ENCODE assay signal across 8 cellular contexts in the genomic region with DNA sequence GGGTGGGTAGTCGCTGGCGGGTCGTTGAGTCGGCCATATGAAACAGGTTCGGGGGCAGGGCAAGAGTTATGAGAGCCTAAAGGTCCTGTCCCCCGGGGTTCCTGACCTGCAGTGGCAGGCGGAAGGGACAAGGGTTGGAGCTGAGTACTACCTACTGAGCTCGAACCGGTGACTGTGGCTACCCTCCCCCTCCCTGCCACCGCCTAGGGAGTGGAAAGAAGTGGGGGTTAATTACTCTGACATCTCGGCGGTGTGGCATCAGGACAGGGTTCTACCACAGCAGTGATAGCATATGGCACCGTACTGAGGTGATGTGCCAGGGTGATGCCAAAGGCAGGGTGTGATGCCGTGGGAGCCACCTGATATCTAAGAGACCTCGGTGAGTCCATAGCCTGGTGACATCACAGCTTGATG. TPM values are rescaled to one million over a fixed set of nuclear protein-coding genes. Genes with fewer than 3 reads are reported as not detected.
A peak's percentile ranks its signal among the peaks of the same experiment; 100 is the strongest.
DNase-seq lines count a peak whose midpoint lies in the region; ATAC-seq and TF ChIP-seq lines count a peak whose summit lies in the region.

No MANE protein-coding gene starts in this region.

- no peaks in the 10 kb centered on the region for H3K27me3 ChIP-seq in ectodermal cell (ENCODE audit: control insufficient read depth, insufficient read depth, low read length, poor library complexity, severe bottlenecking)

- H3K36me3 ChIP-seq in HEK293 (ENCODE audit: control insufficient read depth in 2 of 2, insufficient read depth in 1 of 2, low read length in 2 of 2) (peaks cover 3 to 15% of the 10 kb centered on the region in 2 experiments; a peak in 2 of 3 replicates), ectodermal cell (ENCODE audit: control insufficient read depth, insufficient read depth, low read length) (peaks cover 7% of the 10 kb centered on the region)

- peak; percentile 3 to 8 for ATAC-seq in naive B cell (ENCODE audit: low read depth in 2 of 2)

- H3K4me3 ChIP-seq in HEK293 (ENCODE audit: low read depth, low read length) (peak overlapping the region; percentile 70), ectodermal cell (ENCODE audit: insufficient read depth, low read depth, low read length) (peak overlapping the region; percentile 59)

- peaks cover 2% of the 10 kb centered on the region for H3K36me3 Mint-ChIP-seq in activated T-helper 1 cell treated with anti-CD3 and anti-CD28 coated beads, Interleukin-12 subunit alpha, Interleukin-12 subunit beta, Interleukin-2, Interleukin-4 antibody, amounts not matched to agents 30 ng/mL and 10 ng/mL and 1 ng/mL, durations not matched to agents 14 hours and 24 hours and 36 hours (ENCODE audit: low read depth)
- H3K36me3 Mint-ChIP-seq in naive B cell: no peaks in the 10 kb centered on the region

- WGBS in ectodermal cell, 2 experiments: 5 to 6% methylated on average over 14 to 15 of the region's 15 CpGs

- no peaks in the 10 kb centered on the region for H3K9me3 Mint-ChIP-seq in activated T-helper 1 cell treated with anti-CD3 and anti-CD28 coated beads, Interleukin-12 subunit alpha, Interleukin-12 subunit beta, Interleukin-2, Interleukin-4 antibody, amounts not matched to agents 30 ng/mL and 10 ng/mL and 1 ng/mL, durations not matched to agents 14 hours and 24 hours and 36 hours
- H3K9me3 Mint-ChIP-seq in naive B cell: no peaks in the 10 kb centered on the region

- no peak for TF ChIP-seq CTCF in HEK293 (tag by site-specific recombination; IDR thresholded peaks at IDR 0.05)

- H3K27me3 Mint-ChIP-seq in activated T-helper 1 cell treated with anti-CD3 and anti-CD28 coated beads, Interleukin-12 subunit alpha, Interleukin-12 subunit beta, Interleukin-2, Interleukin-4 antibody, amounts not matched to agents 30 ng/mL and 10 ng/mL and 1 ng/mL, durations not matched to agents 14 hours and 24 hours and 36 hours (ENCODE audit: insufficient read depth): no peaks in the 10 kb centered on the region
- H3K27me3 Mint-ChIP-seq in naive B cell: no peaks in the 10 kb centered on the region

- H3K4me1 ChIP-seq in HEK293 (ENCODE audit: control insufficient read depth, insufficient read depth, low read length) (no peaks in the 10 kb centered on the region), ectodermal cell (ENCODE audit: control insufficient read depth, insufficient read depth, low read length) (no peaks in the 10 kb centered on the region)

- intact Hi-C loops in activated T-helper 1 cell treated with anti-CD3 and anti-CD28 coated beads, Interleukin-12 subunit alpha, Interleukin-12 subunit beta, Interleukin-2, Interleukin-4 antibody, amounts not matched to agents 30 ng/mL and 10 ng/mL and 1 ng/mL, durations not matched to agents 14 hours and 24 hours and 36 hours (cut with micrococcal nuclease): loop anchor here (1.0 to 5.0 kb wide), 8 partner anchors 55 to 1640 kb away; a partner anchor contains a TSS

- no peak overlapping the region for H3K4me3 Mint-ChIP-seq in activated T-helper 1 cell treated with anti-CD3 and anti-CD28 coated beads, Interleukin-12 subunit alpha, Interleukin-12 subunit beta, Interleukin-2, Interleukin-4 antibody, amounts not matched to agents 30 ng/mL and 10 ng/mL and 1 ng/mL, durations not matched to agents 14 hours and 24 hours and 36 hours
- no peak overlapping the region for H3K4me3 Mint-ChIP-seq in naive B cell

- H3K27ac Mint-ChIP-seq in activated T-helper 1 cell treated with anti-CD3 and anti-CD28 coated beads, Interleukin-12 subunit alpha, Interleukin-12 subunit beta, Interleukin-2, Interleukin-4 antibody, amounts not matched to agents 30 ng/mL and 10 ng/mL and 1 ng/mL, durations not matched to agents 14 hours and 24 hours and 36 hours: no peak overlapping the region
- H3K27ac Mint-ChIP-seq in naive B cell: no peak overlapping the region

- H3K4me1 Mint-ChIP-seq in activated T-helper 1 cell treated with anti-CD3 and anti-CD28 coated beads, Interleukin-12 subunit alpha, Interleukin-12 subunit beta, Interleukin-2, Interleukin-4 antibody, amounts not matched to agents 30 ng/mL and 10 ng/mL and 1 ng/mL, durations not matched to agents 14 hours and 24 hours and 36 hours (ENCODE audit: low read depth): peaks cover 17% of the 10 kb centered on the region
- H3K4me1 Mint-ChIP-seq in naive B cell: no peaks in the 10 kb centered on the region

- POLR2A ChIA-PET in HEK293 (lab: Yijun Ruan, JAX): interaction anchor here (0.6 to 1.1 kb wide), 4 partner anchors 11 to 417 kb away, joined by 3 to 8 read pairs (median 4); no protein-coding TSS in a partner anchor

- DNase-seq in activated T-helper 1 cell treated with Interleukin-2 at 50 U/mL for 16 hours (ENCODE audit: low read depth) (peak; percentile 1), NCI-H1694 (lab: John Stamatoyannopoulos, UW) (peak; percentile 53), naive B cell (no peak), hepatic stellate cell (ENCODE audit: low spot score) (no peak), inferior parietal cortex (ENCODE audit: extremely low spot score) (no peak)
- no peak for DNase-seq in activated T-helper 1 cell treated with anti-CD3 and anti-CD28 coated beads, Interleukin-12 subunit alpha, Interleukin-12 subunit beta, Interleukin-2, Interleukin-4 antibody, amounts not matched to agents 30 ng/mL and 10 ng/mL and 1 ng/mL, durations not matched to agents 14 hours and 24 hours and 36 hours (ENCODE audit: low spot score)

- no peaks in the 10 kb centered on the region for H3K9me3 ChIP-seq in HEK293 (ENCODE audit: control insufficient read depth, insufficient read depth, low read depth, low read length)
- H3K9me3 ChIP-seq in ectodermal cell (ENCODE audit: control insufficient read depth, low read length): no peaks in the 10 kb centered on the region

- CTCF ChIA-PET in HEK293 (lab: Yijun Ruan, JAX): interaction anchor here (1.1 kb wide), 1 partner anchor 18 kb away, joined by 3 read pairs; no protein-coding TSS in a partner anchor

- H3K27ac ChIP-seq in HEK293 (ENCODE audit: extremely low read depth, low read depth, low read length) (peak overlapping the region; percentile 4; the same call in 1 of the 2 replicates), ectodermal cell (ENCODE audit: insufficient read depth, low read depth, low read length, poor library complexity, severe bottlenecking) (no peak overlapping the region)

TF ChIP-seq in HEK293, 187 proteins besides CTCF, POLR2A, EP300 and RAD21 (continues in another document):
- TF ChIP-seq ZSCAN16 (tag by site-specific recombination; IDR thresholded peaks at IDR 0.05): no peak
- TF ChIP-seq MEIS1 (CRISPR knock-in tag; IDR thresholded peaks at IDR 0.05; ENCODE audit: borderline replicate concordance): no peak
- TF ChIP-seq ZBTB17 (tag by site-specific recombination; IDR thresholded peaks at IDR 0.05): peak; percentile 82
- TF ChIP-seq, protein P1, sequence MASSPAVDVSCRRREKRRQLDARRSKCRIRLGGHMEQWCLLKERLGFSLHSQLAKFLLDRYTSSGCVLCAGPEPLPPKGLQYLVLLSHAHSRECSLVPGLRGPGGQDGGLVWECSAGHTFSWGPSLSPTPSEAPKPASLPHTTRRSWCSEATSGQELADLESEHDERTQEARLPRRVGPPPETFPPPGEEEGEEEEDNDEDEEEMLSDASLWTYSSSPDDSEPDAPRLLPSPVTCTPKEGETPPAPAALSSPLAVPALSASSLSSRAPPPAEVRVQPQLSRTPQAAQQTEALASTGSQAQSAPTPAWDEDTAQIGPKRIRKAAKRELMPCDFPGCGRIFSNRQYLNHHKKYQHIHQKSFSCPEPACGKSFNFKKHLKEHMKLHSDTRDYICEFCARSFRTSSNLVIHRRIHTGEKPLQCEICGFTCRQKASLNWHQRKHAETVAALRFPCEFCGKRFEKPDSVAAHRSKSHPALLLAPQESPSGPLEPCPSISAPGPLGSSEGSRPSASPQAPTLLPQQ (tag by site-specific recombination; IDR thresholded peaks at IDR 0.05): no peak
- no peak for TF ChIP-seq ZNF521 (tag by site-specific recombination; IDR thresholded peaks at IDR 0.05)
- TF ChIP-seq ZNF335 (tag by site-specific recombination; conservative IDR thresholded peaks at IDR 0.05): 0 out of 2 replicates have a peak, but pooled peaks have one; percentile 14
- TF ChIP-seq, protein P2, sequence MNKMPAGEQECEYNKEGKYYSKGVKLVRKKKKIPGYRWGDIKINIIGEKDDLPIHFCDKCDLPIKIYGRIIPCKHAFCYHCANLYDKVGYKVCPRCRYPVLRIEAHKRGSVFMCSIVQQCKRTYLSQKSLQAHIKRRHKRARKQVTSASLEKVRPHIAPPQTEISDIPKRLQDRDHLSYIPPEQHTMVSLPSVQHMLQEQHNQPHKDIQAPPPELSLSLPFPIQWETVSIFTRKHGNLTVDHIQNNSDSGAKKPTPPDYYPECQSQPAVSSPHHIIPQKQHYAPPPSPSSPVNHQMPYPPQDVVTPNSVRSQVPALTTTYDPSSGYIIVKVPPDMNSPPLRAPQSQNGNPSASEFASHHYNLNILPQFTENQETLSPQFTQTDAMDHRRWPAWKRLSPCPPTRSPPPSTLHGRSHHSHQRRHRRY (tag by site-specific recombination; IDR thresholded peaks at IDR 0.05): no peak
- no peak for TF ChIP-seq ZXDB (tag by site-specific recombination; IDR thresholded peaks at IDR 0.05)

RNA-seq across cellular contexts. Expression of a gene that starts 0.3 kb away (rescaled TPM):
- 9.6 and 9.8 TPM in 2 replicates for total RNA-seq in activated T-helper 1 cell treated with anti-CD3 and anti-CD28 coated beads, Interleukin-12 subunit alpha, Interleukin-12 subunit beta, Interleukin-2, Interleukin-4 antibody, amounts not matched to agents 30 ng/mL and 10 ng/mL and 1 ng/mL, durations not matched to agents 14 hours and 24 hours and 36 hours
- polyA plus RNA-seq in ectodermal cell (2013, experiment 1 of 4): 5.9 TPM
- 5.6 TPM for polyA plus RNA-seq in ectodermal cell (2013, experiment 2 of 4)
- 4.4 TPM for polyA plus RNA-seq in ectodermal cell (2013, experiment 3 of 4)
- 4.5 TPM for polyA plus RNA-seq in ectodermal cell (2013, experiment 4 of 4)
- polyA plus RNA-seq in naive B cell (ENCODE audit: low read depth in 6 of 6): 10 to 100 TPM; 11.8 to 31.1 (median 18.4) TPM

RNA-seq across cellular contexts. Expression of a gene that starts 0.5 kb away (rescaled TPM):
- total RNA-seq in activated T-helper 1 cell treated with anti-CD3 and anti-CD28 coated beads, Interleukin-12 subunit alpha, Interleukin-12 subunit beta, Interleukin-2, Interleukin-4 antibody, amounts not matched to agents 30 ng/mL and 10 ng/mL and 1 ng/mL, durations not matched to agents 14 hours and 24 hours and 36 hours: 42.5 and 44.1 TPM in 2 replicates
- polyA plus RNA-seq in ectodermal cell (2013, experiment 1 of 4): 68.7 TPM
- 68.4 TPM for polyA plus RNA-seq in ectodermal cell (2013, experiment 2 of 4)
- polyA plus RNA-seq in ectodermal cell (2013, experiment 3 of 4): 53.4 TPM
- 63.6 TPM for polyA plus RNA-seq in ectodermal cell (2013, experiment 4 of 4)
- polyA plus RNA-seq in naive B cell (ENCODE audit: low read depth in 6 of 6): 100 to 1,000 TPM in 1 of 6 donors, 10 to 100 TPM in 5; 53.3 to 111 (median 73.8) TPM

RNA-seq across cellular contexts. Expression of a gene that starts 47.0 kb away (rescaled TPM):
- 0.73 TPM in 1 of 2 replicates, not detected in the other for total RNA-seq in activated T-helper 1 cell treated with anti-CD3 and anti-CD28 coated beads, Interleukin-12 subunit alpha, Interleukin-12 subunit beta, Interleukin-2, Interleukin-4 antibody, amounts not matched to agents 30 ng/mL and 10 ng/mL and 1 ng/mL, durations not matched to agents 14 hours and 24 hours and 36 hours
- 0.17 TPM for polyA plus RNA-seq in ectodermal cell (2013, experiment 1 of 4)
- polyA plus RNA-seq in ectodermal cell (2013, experiment 2 of 4): 0.18 TPM
- 0.59 TPM for polyA plus RNA-seq in ectodermal cell (2013, experiment 3 of 4)
- 0.20 TPM for polyA plus RNA-seq in ectodermal cell (2013, experiment 4 of 4)
- under 1 TPM in 5 of 6 donors, not detected in 1; 0.09 to 0.80 (median 0.38) TPM for polyA plus RNA-seq in naive B cell (ENCODE audit: low read depth in 6 of 6)

Comparison
In these comparisons a context has a peak if more than half of its experiments do, and no peak if none do; other contexts are left out.
1. DNase-seq: peak in activated T-helper 1 cell treated with Interleukin-2 at 50 U/mL for 16 hours (single experiment) and NCI-H1694 (single experiment); none in activated T-helper 1 cell treated with anti-CD3 and anti-CD28 coated beads, Interleukin-12 subunit alpha, Interleukin-12 subunit beta, Interleukin-2, Interleukin-4 antibody, amounts not matched to agents 30 ng/mL and 10 ng/mL and 1 ng/mL, durations not matched to agents 14 hours and 24 hours and 36 hours (single experiment), naive B cell (single experiment), hepatic stellate cell (single experiment) and inferior parietal cortex (single experiment).